In the genomic region with DNA sequence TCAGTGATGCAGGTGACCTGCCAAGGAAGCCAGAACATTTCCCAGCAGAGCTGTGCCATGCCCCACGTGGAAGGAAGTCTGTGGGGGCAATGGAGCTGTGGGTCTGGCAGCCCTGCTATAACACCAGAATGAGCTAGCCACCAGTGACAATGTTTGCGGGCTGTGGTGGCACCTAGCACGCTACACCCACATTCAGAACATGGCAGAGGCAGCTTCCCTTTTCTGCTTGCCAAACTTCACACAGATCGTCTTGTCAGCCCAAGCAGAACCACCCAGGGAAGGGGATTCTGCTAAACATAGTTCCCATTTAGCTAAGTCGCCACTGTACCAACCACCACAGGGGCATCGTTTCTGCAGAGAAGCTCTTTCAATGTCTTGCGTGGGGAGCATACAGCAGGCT, we compare ENCODE assay signal across 28 cellular contexts.
"Had no signal": no experiment of that assay in that cellular context is flagged by ENCODE, and none has a peak within 500 bp of the region (broad histone marks: within the 10 kb centered on the region; RNA-seq: fewer than 3 reads in every experiment).

No MANE protein-coding gene starts in this region.

- H3K36me3 ChIP-seq: ascending aorta, brain microvascular endothelial cell, spleen, vagina had no signal

- H3K27ac Mint-ChIP-seq: activated CD4-positive, alpha-beta memory T cell treated with anti-CD3 and anti-CD28 coated beads, Interleukin-2, amount 10 ng/mL, durations not matched to agents 7 days and 5 days; activated CD4-positive, alpha-beta T cell treated with anti-CD3 and anti-CD28 coated beads, Interleukin-2, amount 10 ng/mL, durations not matched to agents 7 days and 5 days; activated naive CD4-positive, alpha-beta T cell treated with anti-CD3 and anti-CD28 coated beads, Interleukin-2, amount 10 ng/mL, durations not matched to agents 7 days and 5 days; activated naive CD8-positive, alpha-beta T cell treated with anti-CD3 and anti-CD28 coated beads, Interleukin-2, amount 10 ng/mL, durations not matched to agents 7 days and 5 days; activated T-cell treated with anti-CD3 and anti-CD28 coated beads, Interleukin-2, amount 50 U/mL, for 24 hours; mesothelial cell of epicardium; nephron; stimulated activated naive CD8-positive, alpha-beta T cell treated with anti-CD3 and anti-CD28 coated beads, Interleukin-15, amount 100 ng/mL, for 72 hours; type B pancreatic cell had no signal

- H3K4me3 ChIP-seq: ascending aorta, coronary artery, dorsolateral prefrontal cortex, hepatocyte, spleen, vagina had no signal

- H3K4me1 Mint-ChIP-seq: activated CD4-positive, alpha-beta T cell treated with anti-CD3 and anti-CD28 coated beads, Interleukin-2, amount 10 ng/mL, durations not matched to agents 7 days and 5 days; activated naive CD4-positive, alpha-beta T cell treated with anti-CD3 and anti-CD28 coated beads, Interleukin-2, amount 10 ng/mL, durations not matched to agents 7 days and 5 days; activated naive CD8-positive, alpha-beta T cell treated with anti-CD3 and anti-CD28 coated beads, Interleukin-2, amount 10 ng/mL, durations not matched to agents 7 days and 5 days; mesothelial cell of epicardium; nephron; stimulated activated naive CD8-positive, alpha-beta T cell treated with anti-CD3 and anti-CD28 coated beads, Interleukin-15, amount 100 ng/mL, for 72 hours had no signal

- H3K4me3 Mint-ChIP-seq: activated CD4-positive, alpha-beta memory T cell treated with anti-CD3 and anti-CD28 coated beads, Interleukin-2, amount 10 ng/mL, durations not matched to agents 7 days and 5 days; activated CD4-positive, alpha-beta T cell treated with anti-CD3 and anti-CD28 coated beads, Interleukin-2, amount 10 ng/mL, durations not matched to agents 7 days and 5 days; activated naive CD4-positive, alpha-beta T cell treated with anti-CD3 and anti-CD28 coated beads, Interleukin-2, amount 10 ng/mL, durations not matched to agents 7 days and 5 days; activated naive CD8-positive, alpha-beta T cell treated with anti-CD3 and anti-CD28 coated beads, Interleukin-2, amount 10 ng/mL, durations not matched to agents 7 days and 5 days; activated T-cell treated with anti-CD3 and anti-CD28 coated beads, Interleukin-2, amount 50 U/mL, for 24 hours; mesothelial cell of epicardium; nephron; stimulated activated naive CD8-positive, alpha-beta T cell treated with anti-CD3 and anti-CD28 coated beads, Interleukin-15, amount 100 ng/mL, for 72 hours; type B pancreatic cell had no signal

- H3K27ac ChIP-seq: ascending aorta, brain microvascular endothelial cell, coronary artery, dorsolateral prefrontal cortex, hepatocyte, spleen, vagina had no signal

- ATAC-seq: left cardiac atrium; left ventricle myocardium superior; right cardiac atrium; stimulated activated naive CD8-positive, alpha-beta T cell treated with anti-CD3 and anti-CD28 coated beads, Interleukin-15, amount 100 ng/mL, for 72 hours had no signal

- H3K27me3 ChIP-seq: ascending aorta, brain microvascular endothelial cell, vagina had no signal

- H3K36me3 Mint-ChIP-seq: activated naive CD4-positive, alpha-beta T cell treated with anti-CD3 and anti-CD28 coated beads, Interleukin-2, amount 10 ng/mL, durations not matched to agents 7 days and 5 days; activated naive CD8-positive, alpha-beta T cell treated with anti-CD3 and anti-CD28 coated beads, Interleukin-2, amount 10 ng/mL, durations not matched to agents 7 days and 5 days; mesothelial cell of epicardium; type B pancreatic cell had no signal

- H3K4me1 ChIP-seq: ascending aorta, spleen, vagina had no signal

- H3K9me3 ChIP-seq: ascending aorta, vagina had no signal

- DNase-seq: activated CD4-positive, alpha-beta memory T cell treated with anti-CD3 and anti-CD28 coated beads, Interleukin-2, amount 10 ng/mL, durations not matched to agents 7 days and 5 days; activated CD4-positive, alpha-beta T cell treated with anti-CD3 and anti-CD28 coated beads for 1 hour; activated CD4-positive, alpha-beta T cell treated with anti-CD3 and anti-CD28 coated beads, Interleukin-2, amount 10 ng/mL, durations not matched to agents 7 days and 5 days; activated CD8-positive, alpha-beta memory T cell treated with anti-CD3 and anti-CD28 coated beads, Interleukin-2, amount 50 U/mL, for 48 hours; activated gamma-delta T cell; activated naive CD4-positive, alpha-beta T cell treated with anti-CD3 and anti-CD28 coated beads, Interleukin-2, amount 10 ng/mL, durations not matched to agents 7 days and 5 days; activated naive CD8-positive, alpha-beta T cell treated with anti-CD3 and anti-CD28 coated beads, Interleukin-2, amount 10 ng/mL, durations not matched to agents 7 days and 5 days; activated T-cell treated with anti-CD3 and anti-CD28 coated beads, Interleukin-2, amount 50 U/mL, for 24 hours; brain microvascular endothelial cell; dorsolateral prefrontal cortex; effector memory CD4-positive, alpha-beta T cell; islet precursor cell; left cardiac atrium; left ventricle myocardium superior; mammary epithelial cell; posterior cingulate gyrus; right cardiac atrium; spleen; stimulated activated CD4-positive, alpha-beta T cell treated with anti-CD3 and anti-CD28 coated beads, Interleukin-2, amount 100 ng/mL, for 48 hours; stimulated activated naive CD8-positive, alpha-beta T cell treated with anti-CD3 and anti-CD28 coated beads, Interleukin-15, amount 100 ng/mL, for 72 hours; substantia nigra had no signal
